In the genomic region with DNA sequence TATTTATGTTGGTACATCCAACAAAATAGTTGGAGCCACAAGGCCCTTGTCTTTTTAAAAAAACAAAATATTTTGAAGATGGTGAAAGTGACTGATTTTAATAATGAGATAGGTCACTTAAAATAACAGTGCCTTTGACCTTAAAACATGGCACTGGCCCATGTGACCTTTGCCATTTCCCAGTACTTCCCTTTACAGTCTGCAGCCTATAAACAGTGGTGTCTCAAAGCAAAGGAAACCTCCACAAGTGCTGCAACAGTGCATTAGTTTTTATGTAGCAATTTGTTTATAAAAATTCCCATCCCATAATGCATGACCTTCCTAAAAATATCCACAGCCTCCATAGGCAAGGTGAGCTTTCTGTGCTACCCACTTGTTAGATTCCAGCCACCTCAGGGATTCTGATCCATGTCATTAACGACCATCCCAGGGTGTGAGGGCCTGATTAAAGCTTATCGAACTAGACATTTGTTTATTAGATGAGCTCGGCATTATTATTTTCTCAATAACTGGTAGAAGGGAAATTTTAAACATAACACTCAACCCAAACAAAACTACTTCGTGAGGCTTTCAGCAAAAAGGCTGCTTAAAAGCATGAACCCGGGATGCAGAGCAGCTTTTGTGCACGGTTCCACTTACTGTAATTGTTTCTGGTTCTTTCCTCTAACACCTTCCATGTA, we compare ENCODE assay signal across 25 cellular contexts.
"Had no signal": no experiment of that assay in that cellular context is flagged by ENCODE, and none has a peak within 500 bp of the region (broad histone marks: within the 10 kb centered on the region; RNA-seq: fewer than 3 reads in every experiment).

No MANE protein-coding gene starts in this region.

- H3K27ac ChIP-seq: adrenal gland, colonic mucosa, Peyer's patch, RWPE1, SJCRH30 had no signal

- H3K4me1 ChIP-seq: SJCRH30 had no signal

- H3K4me3 ChIP-seq: adrenal gland, colonic mucosa, Peyer's patch, SJCRH30 had no signal

- H3K9me3 ChIP-seq: adrenal gland, colonic mucosa, Peyer's patch, SJCRH30, SK-N-SH had no signal

- DNase-seq: activated CD4-positive, alpha-beta T cell treated with anti-CD3 and anti-CD28 coated beads for 48 hours; activated CD4-positive, alpha-beta T cell treated with anti-CD3 and anti-CD28 coated beads, Interleukin-2, amount 50 U/mL, for 4 hours; activated CD4-positive, CD25-positive, alpha-beta regulatory T cell treated with anti-CD3 and anti-CD28 coated beads, Interleukin-2, amount 50 U/mL, for 72 hours; activated CD8-positive, alpha-beta memory T cell treated with anti-CD3 and anti-CD28 coated beads, Interleukin-2, amount 50 U/mL, for 48 hours; activated CD8-positive, alpha-beta T cell treated with anti-CD3 and anti-CD28 coated beads, Interleukin-2, amount 10 ng/mL, durations not matched to agents 7 days and 5 days; activated naive CD4-positive, alpha-beta T cell treated with anti-CD3 and anti-CD28 coated beads, Interleukin-2, amount 50 U/mL, for 16 hours; activated naive CD8-positive, alpha-beta T cell treated with anti-CD3 and anti-CD28 coated beads, Interleukin-2, amount 10 ng/mL, durations not matched to agents 7 days and 5 days; activated T-cell treated with anti-CD3 and anti-CD28 coated beads, Interleukin-2, amount 50 U/mL, for 1 hour; adrenal gland; anterior cingulate cortex; caudate nucleus; colonic mucosa; NCI-H1105; NCI-H1436; NCI-H1694 treated with DMSO at 0.1 percent for 48 hours; NCI-H2029 treated with DMSO at 0.1 percent for 48 hours; NCI-H345; NCI-H510A treated with DMSO at 0.1 percent for 48 hours; NCI-H69; Peyer's patch; Right ventricle myocardium superior; SJCRH30; SK-N-SH had no signal

- ATAC-seq: activated CD8-positive, alpha-beta T cell treated with anti-CD3 and anti-CD28 coated beads, Interleukin-2, amount 10 ng/mL, durations not matched to agents 7 days and 5 days; WTC11 had no signal

- H3K36me3 ChIP-seq: colonic mucosa had no signal

- H3K4me2 ChIP-seq: SK-N-SH had no signal

- H3K27me3 ChIP-seq: adrenal gland, colonic mucosa, Peyer's patch, SJCRH30 had no signal

- H3K9ac ChIP-seq: SK-N-SH had no signal
